ENCODE assay signal across 18 cellular contexts in genomic region chr15:26298666-26299065, GRCh38.
A peak's percentile ranks its signal among the peaks of the same experiment; 100 is the strongest.
DNase-seq lines count a peak whose midpoint lies in the region; ATAC-seq and TF ChIP-seq lines count a peak whose summit lies in the region.
"Had no signal": no experiment of that assay in that cellular context is flagged by ENCODE, and none has a peak within 500 bp of the region (broad histone marks: within the 10 kb centered on the region; RNA-seq: fewer than 3 reads in every experiment).

No MANE protein-coding gene starts in this region.

- DNase-seq in Ammon's horn (ENCODE audit: low spot score) (peak; percentile 52), GM23248 (peak; percentile 21), PC-3 (peak; percentile 1), foreskin melanocyte (peak; percentile 27), T-helper 1 cell (no peak), SKM-1 (lab: John Stamatoyannopoulos, UW; ENCODE audit: unreplicated experiment) (no peak), medulla oblongata (ENCODE audit: extremely low spot score) (no peak)
- DNase-seq: ACHN; AML-193; CD4-positive, alpha-beta memory T cell; DMS153; DMS79; GF-D8; H9 had no signal

- H3K4me3 ChIP-seq in GM23248 (no peak overlapping the region), PC-3 (ENCODE audit: low read length) (no peak overlapping the region)
- H3K4me3 ChIP-seq: BLaER1, GM12878 had no signal

- CTCF ChIA-PET in PC-3 (lab: Charles Lee): no interaction called here

- H3K4me1 ChIP-seq in GM23248 (ENCODE audit: insufficient read depth) (no peaks in the 10 kb centered on the region), PC-3 (ENCODE audit: insufficient read depth, low read length) (no peaks in the 10 kb centered on the region)
- H3K4me1 ChIP-seq: BLaER1 had no signal

- H3K9ac ChIP-seq in GM23248 (no peak overlapping the region), PC-3 (ENCODE audit: low read length) (no peak overlapping the region)
- H3K9ac ChIP-seq: BLaER1, KMS-11 had no signal

- no peaks in the 10 kb centered on the region for H3K9me2 ChIP-seq in GM23248 (ENCODE audit: insufficient read depth)
- H3K9me2 ChIP-seq in PC-3 (replicated peaks; ENCODE audit: low read length): no peaks in the 10 kb centered on the region

- POLR2A ChIA-PET in PC-3 (lab: Charles Lee; ENCODE audit: unreplicated experiment): no interaction called here

- no peak for TF ChIP-seq CTCF in PC-3 (conservative IDR thresholded peaks at IDR 0.05; ENCODE audit: low read depth, low read length)

- intact Hi-C loops in PC-3 (cut with micrococcal nuclease): no loop called here

- in situ Hi-C loops in GM23248 (cut with MboI): no loop called here

- H3F3A ChIP-seq in GM23248 (ENCODE audit: insufficient read depth) (no peaks in the 10 kb centered on the region), PC-3 (ENCODE audit: low read length, unreplicated experiment) (no peaks in the 10 kb centered on the region)

- BruUV-seq in PC-3 (replicated peaks; lab: Mats Ljungman, UMichigan): no TSS peak

- no peak for ATAC-seq in PC-3
- ATAC-seq in GM18873 (IDR thresholded peaks at IDR 0.05; ENCODE audit: low FRiP score, unreplicated experiment): no peak
- ATAC-seq: GM12878 had no signal

- H4K20me1 ChIP-seq in GM23248 (ENCODE audit: insufficient read depth): no peaks in the 10 kb centered on the region
- no peaks in the 10 kb centered on the region for H4K20me1 ChIP-seq in PC-3 (ENCODE audit: low read length)
- H4K20me1 ChIP-seq: BLaER1 had no signal

- H3K79me2 ChIP-seq in GM23248 (ENCODE audit: insufficient read depth): no peaks in the 10 kb centered on the region
- H3K79me2 ChIP-seq in PC-3 (ENCODE audit: low read length): no peaks in the 10 kb centered on the region

- H3K27me3 ChIP-seq in GM23248 (replicated peaks; ENCODE audit: insufficient read depth) (no peaks in the 10 kb centered on the region), PC-3 (ENCODE audit: low read length) (no peaks in the 10 kb centered on the region)
- H3K27me3 ChIP-seq: BLaER1 had no signal

- H3K9me3 ChIP-seq in GM23248 (ENCODE audit: low read depth) (no peaks in the 10 kb centered on the region), PC-3 (ENCODE audit: low read length) (peaks cover 7% of the 10 kb centered on the region; the same call in 1 of the 2 replicates)

- H3K36me3 ChIP-seq in GM23248 (ENCODE audit: low read depth) (no peaks in the 10 kb centered on the region), PC-3 (ENCODE audit: low read depth, low read length) (no peaks in the 10 kb centered on the region)
- H3K36me3 ChIP-seq: BLaER1 had no signal

- WGBS in GM23248 (ENCODE audit: low coverage in 1 of 2, low lambda C conversion rate in 2 of 2, missing lambda C conversion rate in 2 of 2), 2 experiments: 26 to 27% methylated on average over 9 of the region's 9 CpGs

- H3K27ac ChIP-seq in GM23248 (no peak overlapping the region), PC-3 (ENCODE audit: low read length) (no peak overlapping the region)
- H3K27ac ChIP-seq: BLaER1, KMS-11 had no signal

- H2AFZ ChIP-seq in GM23248: no peak overlapping the region
- no peak overlapping the region for H2AFZ ChIP-seq in PC-3 (ENCODE audit: low read length)

- no peak overlapping the region for H3K4me2 ChIP-seq in GM23248 (ENCODE audit: unreplicated experiment)
- no peak overlapping the region for H3K4me2 ChIP-seq in PC-3 (ENCODE audit: low read length)
- H3K4me2 ChIP-seq: BLaER1, KMS-11 had no signal

Comparison
In these comparisons a context has a peak if more than half of its experiments do, and no peak if none do; other contexts are left out.
1. DNase-seq: peak in Ammon's horn (single experiment), GM23248 (single experiment), PC-3 (single experiment) and foreskin melanocyte (single experiment); none in T-helper 1 cell (0 of 5), SKM-1 (single experiment) and medulla oblongata (single experiment).